Comparison of ENCODE assay signal across 16 cellular contexts in genomic region chr21:40129809-40130208, GRCh38.
"Had no signal": no experiment of that assay in that cellular context is flagged by ENCODE, and none has a peak within 500 bp of the region (broad histone marks: within the 10 kb centered on the region; RNA-seq: fewer than 3 reads in every experiment).

No MANE protein-coding gene starts in this region.

- DNase-seq: effector memory CD4-positive, alpha-beta T cell; esophagus squamous epithelium; foreskin fibroblast; immature natural killer cell; kidney; left cardiac atrium; left ventricle myocardium inferior; lower lobe of right lung; natural killer cell; ovary; right cardiac atrium; stimulated activated CD4-positive, alpha-beta T cell treated with anti-CD3 and anti-CD28 coated beads, Interleukin-2, amount 100 ng/mL, for 48 hours; tibial artery; upper lobe of left lung; uterus had no signal

- ATAC-seq: gastroesophageal sphincter, left cardiac atrium, lower lobe of right lung, natural killer cell, right cardiac atrium had no signal
